In genomic region chr12:92114834-92115233, GRCh38 we compare ENCODE assay signal across 30 cellular contexts. TPM values are rescaled to one million over a fixed set of nuclear protein-coding genes. Genes with fewer than 3 reads are reported as not detected.
DNase-seq lines count a peak whose midpoint lies in the region; ATAC-seq and TF ChIP-seq lines count a peak whose summit lies in the region.
"Had no signal": no experiment of that assay in that cellular context is flagged by ENCODE, and none has a peak within 500 bp of the region (broad histone marks: within the 10 kb centered on the region; RNA-seq: fewer than 3 reads in every experiment).

No MANE protein-coding gene starts in this region.

- peak overlapping the region; percentile 4 for H2AFZ ChIP-seq in parathyroid adenoma

- H3K79me2 ChIP-seq in parathyroid adenoma: no peaks in the 10 kb centered on the region

- intact Hi-C loops in natural killer cell (cut with micrococcal nuclease): no loop called here
- intact Hi-C loops in activated T-helper 2 cell treated with anti-CD3 and anti-CD28 coated beads, Interferon-gamma antibody, Interleukin-2, Interleukin-4, amounts not matched to agents 10 μg/mL and 5 μg/mL and 100 μg/mL, durations not matched to agents 14 hours and 24 hours and 36 hours (cut with micrococcal nuclease): no loop called here
- intact Hi-C loops in esophagus muscularis mucosa (cut with DNase I): no loop called here

- H3K36me3 ChIP-seq in parathyroid adenoma (ENCODE audit: control insufficient read depth, insufficient read depth, low read length) (no peaks in the 10 kb centered on the region), esophagus muscularis mucosa (no peaks in the 10 kb centered on the region)
- H3K36me3 ChIP-seq: esophagus squamous epithelium, left ventricle myocardium inferior, Peyer's patch had no signal

- WGBS in esophagus muscularis mucosa: 96% methylated on average over 2 of the region's 2 CpGs

- TF ChIP-seq POLR2A in esophagus muscularis mucosa (IDR thresholded peaks at IDR 0.05; ENCODE audit: low read depth): no peak

- no peak for ATAC-seq in natural killer cell treated with Interleukin-12 subunit alpha and Interleukin-12 subunit beta and Interleukin-15 and Interleukin-18, amount 100 ng/mL, for 72 hours
- ATAC-seq in natural killer cell (no peak), HG03439 (IDR thresholded peaks at IDR 0.05; ENCODE audit: unreplicated experiment) (no peak)
- ATAC-seq: activated CD8-positive, alpha-beta memory T cell treated with anti-CD3 and anti-CD28 coated beads, Interleukin-2, amount 10 ng/mL, durations not matched to agents 7 days and 5 days; body of pancreas; foreskin keratinocyte; right cardiac atrium had no signal

- peaks cover 27 to 30% of the 10 kb centered on the region in 2 donors for H3K4me1 Mint-ChIP-seq in natural killer cell treated with Interleukin-12 subunit alpha and Interleukin-12 subunit beta and Interleukin-15 and Interleukin-18, amount 100 ng/mL, for 72 hours (ENCODE audit: low read depth in 2 of 2)
- H3K4me1 Mint-ChIP-seq in natural killer cell: peaks cover 25 to 28% of the 10 kb centered on the region in 2 donors
- peaks cover 45% of the 10 kb centered on the region for H3K4me1 Mint-ChIP-seq in activated T-helper 2 cell treated with anti-CD3 and anti-CD28 coated beads, Interferon-gamma antibody, Interleukin-2, Interleukin-4, amounts not matched to agents 10 μg/mL and 5 μg/mL and 100 μg/mL, durations not matched to agents 14 hours and 24 hours and 36 hours (ENCODE audit: low read depth)

- H3K4me1 ChIP-seq in parathyroid adenoma (no peaks in the 10 kb centered on the region), esophagus muscularis mucosa (no peaks in the 10 kb centered on the region)
- H3K4me1 ChIP-seq: foreskin keratinocyte, left ventricle myocardium inferior, Peyer's patch had no signal

- DNase-seq in NCI-H82 (lab: John Stamatoyannopoulos, UW): peak; percentile 37
- no peak for DNase-seq in NCI-H82 treated with DMSO at 0.1 percent for 48 hours (lab: John Stamatoyannopoulos, UW; ENCODE audit: unreplicated experiment)
- no peak for DNase-seq in natural killer cell treated with Interleukin-12 subunit alpha and Interleukin-12 subunit beta and Interleukin-15 and Interleukin-18, amount 100 ng/mL, for 72 hours (ENCODE audit: low spot score)
- DNase-seq in natural killer cell: no peak
- DNase-seq in activated T-helper 2 cell treated with anti-CD3 and anti-CD28 coated beads, Interferon-gamma antibody, Interleukin-2, Interleukin-4, amounts not matched to agents 10 μg/mL and 5 μg/mL and 100 μg/mL, durations not matched to agents 14 hours and 24 hours and 36 hours (ENCODE audit: low spot score): no peak
- DNase-seq in esophagus muscularis mucosa (ENCODE audit: extremely low spot score): no peak
- DNase-seq: activated CD8-positive, alpha-beta memory T cell treated with anti-CD3 and anti-CD28 coated beads, Interleukin-2, amount 10 ng/mL, durations not matched to agents 7 days and 5 days; body of pancreas; C1 segment of cervical spinal cord; dermis blood vessel endothelial cell; EL; esophagus squamous epithelium; foreskin keratinocyte; head of caudate nucleus; islet precursor cell; left ventricle myocardium inferior; mesendoderm; NCI-H1417; NCI-H2029 treated with DMSO at 0.1 percent for 48 hours; NCI-H226; Peyer's patch; right cardiac atrium; SHP77 treated with DMSO at 0.1 percent for 48 hours; stimulated activated CD4-positive, alpha-beta T cell treated with anti-CD3 and anti-CD28 coated beads, Interleukin-1b, Interleukin-23, amount 100 ng/mL, for 48 hours; stimulated activated naive CD4-positive, alpha-beta T cell treated with Interleukin-2 at 50 U/mL for 16 hours; T-helper 9 cell had no signal

- no peaks in the 10 kb centered on the region for H3K9me3 ChIP-seq in parathyroid adenoma (ENCODE audit: control insufficient read depth, low read length)
- H3K9me3 ChIP-seq in esophagus muscularis mucosa: peaks cover 0 to 11% (median 0%) of the 10 kb centered on the region in 4 donors
- H3K9me3 ChIP-seq: body of pancreas, esophagus squamous epithelium, Peyer's patch had no signal

- no peak overlapping the region for H3K27ac ChIP-seq in parathyroid adenoma
- no peak overlapping the region for H3K27ac ChIP-seq in esophagus muscularis mucosa (replicated peaks in 1 of 4)
- H3K27ac ChIP-seq: 22Rv1, body of pancreas, esophagus squamous epithelium, foreskin keratinocyte, KMS-11, left ventricle myocardium inferior, Peyer's patch had no signal

- peaks cover 8% of the 10 kb centered on the region for H3K36me3 Mint-ChIP-seq in natural killer cell treated with Interleukin-12 subunit alpha and Interleukin-12 subunit beta and Interleukin-15 and Interleukin-18, amount 100 ng/mL, for 72 hours
- no peaks in the 10 kb centered on the region for H3K36me3 Mint-ChIP-seq in natural killer cell
- peaks cover 30% of the 10 kb centered on the region for H3K36me3 Mint-ChIP-seq in activated T-helper 2 cell treated with anti-CD3 and anti-CD28 coated beads, Interferon-gamma antibody, Interleukin-2, Interleukin-4, amounts not matched to agents 10 μg/mL and 5 μg/mL and 100 μg/mL, durations not matched to agents 14 hours and 24 hours and 36 hours (ENCODE audit: low read depth)

- H3K9me3 Mint-ChIP-seq in natural killer cell treated with Interleukin-12 subunit alpha and Interleukin-12 subunit beta and Interleukin-15 and Interleukin-18, amount 100 ng/mL, for 72 hours: peaks cover 3% of the 10 kb centered on the region
- no peaks in the 10 kb centered on the region for H3K9me3 Mint-ChIP-seq in natural killer cell
- H3K9me3 Mint-ChIP-seq in activated T-helper 2 cell treated with anti-CD3 and anti-CD28 coated beads, Interferon-gamma antibody, Interleukin-2, Interleukin-4, amounts not matched to agents 10 μg/mL and 5 μg/mL and 100 μg/mL, durations not matched to agents 14 hours and 24 hours and 36 hours: peaks cover 9% of the 10 kb centered on the region

- TF ChIP-seq CTCF in natural killer cell (IDR thresholded peaks at IDR 0.05): no peak
- no peak for TF ChIP-seq CTCF in parathyroid adenoma (IDR thresholded peaks at IDR 0.05)
- TF ChIP-seq CTCF in esophagus muscularis mucosa (IDR thresholded peaks at IDR 0.05): no peak

- H3K9ac ChIP-seq in parathyroid adenoma: no peak overlapping the region
- H3K9ac ChIP-seq: KMS-11 had no signal

- no peaks in the 10 kb centered on the region for H3K27me3 Mint-ChIP-seq in natural killer cell treated with Interleukin-12 subunit alpha and Interleukin-12 subunit beta and Interleukin-15 and Interleukin-18, amount 100 ng/mL, for 72 hours
- H3K27me3 Mint-ChIP-seq in natural killer cell (ENCODE audit: low read depth in 2 of 2): no peaks in the 10 kb centered on the region
- no peaks in the 10 kb centered on the region for H3K27me3 Mint-ChIP-seq in activated T-helper 2 cell treated with anti-CD3 and anti-CD28 coated beads, Interferon-gamma antibody, Interleukin-2, Interleukin-4, amounts not matched to agents 10 μg/mL and 5 μg/mL and 100 μg/mL, durations not matched to agents 14 hours and 24 hours and 36 hours (ENCODE audit: low read depth)
- H3K27me3 Mint-ChIP-seq: activated CD8-positive, alpha-beta memory T cell treated with anti-CD3 and anti-CD28 coated beads, Interleukin-2, amount 10 ng/mL, durations not matched to agents 7 days and 5 days had no signal

- no peak for TF ChIP-seq EP300 in esophagus muscularis mucosa (IDR thresholded peaks at IDR 0.05)

- peak overlapping the region; percentile 0 for H3K4me3 Mint-ChIP-seq in natural killer cell treated with Interleukin-12 subunit alpha and Interleukin-12 subunit beta and Interleukin-15 and Interleukin-18, amount 100 ng/mL, for 72 hours
- H3K4me3 Mint-ChIP-seq in natural killer cell: no peak overlapping the region
- H3K4me3 Mint-ChIP-seq in activated T-helper 2 cell treated with anti-CD3 and anti-CD28 coated beads, Interferon-gamma antibody, Interleukin-2, Interleukin-4, amounts not matched to agents 10 μg/mL and 5 μg/mL and 100 μg/mL, durations not matched to agents 14 hours and 24 hours and 36 hours (ENCODE audit: low read depth): peak overlapping the region; percentile 26
- H3K4me3 Mint-ChIP-seq: activated CD8-positive, alpha-beta memory T cell treated with anti-CD3 and anti-CD28 coated beads, Interleukin-2, amount 10 ng/mL, durations not matched to agents 7 days and 5 days had no signal

- H3K27me3 ChIP-seq in parathyroid adenoma (ENCODE audit: control insufficient read depth, insufficient read depth, low read length) (no peaks in the 10 kb centered on the region), esophagus muscularis mucosa (no peaks in the 10 kb centered on the region)
- H3K27me3 ChIP-seq: body of pancreas, esophagus squamous epithelium, foreskin keratinocyte, Peyer's patch had no signal

- H3K4me2 ChIP-seq in parathyroid adenoma (ENCODE audit: low read length): no peak overlapping the region
- H3K4me2 ChIP-seq: KMS-11 had no signal

- H3K27ac Mint-ChIP-seq in natural killer cell treated with Interleukin-12 subunit alpha and Interleukin-12 subunit beta and Interleukin-15 and Interleukin-18, amount 100 ng/mL, for 72 hours: peak overlapping the region in 1 of 2 donors; percentile 15
- H3K27ac Mint-ChIP-seq in natural killer cell: no peak overlapping the region
- H3K27ac Mint-ChIP-seq in activated T-helper 2 cell treated with anti-CD3 and anti-CD28 coated beads, Interferon-gamma antibody, Interleukin-2, Interleukin-4, amounts not matched to agents 10 μg/mL and 5 μg/mL and 100 μg/mL, durations not matched to agents 14 hours and 24 hours and 36 hours: peak overlapping the region; percentile 51
- H3K27ac Mint-ChIP-seq: activated CD8-positive, alpha-beta memory T cell treated with anti-CD3 and anti-CD28 coated beads, Interleukin-2, amount 10 ng/mL, durations not matched to agents 7 days and 5 days had no signal

- H3K4me3 ChIP-seq in parathyroid adenoma (ENCODE audit: low read depth, low read length) (no peak overlapping the region), esophagus muscularis mucosa (no peak overlapping the region)
- H3K4me3 ChIP-seq: body of pancreas, esophagus squamous epithelium, left ventricle myocardium inferior, Peyer's patch had no signal

RNA-seq across cellular contexts. Expression of gene BTG1, which starts 30.8 kb away (rescaled TPM):
- 100 to 1,000 TPM in 1 of 2 donors, 10 to 100 TPM in 1; 80.0 to 249 TPM for total RNA-seq in natural killer cell treated with Interleukin-12 subunit alpha and Interleukin-12 subunit beta and Interleukin-15 and Interleukin-18, amount 100 ng/mL, for 72 hours
- 1,000 to 10,000 TPM in 1 of 3 donors, 100 to 1,000 TPM in 2; 801 to 1,037 (median 830) TPM for total RNA-seq in natural killer cell
- 67.8 and 71.7 TPM in 2 replicates for total RNA-seq in activated T-helper 2 cell treated with anti-CD3 and anti-CD28 coated beads, Interferon-gamma antibody, Interleukin-2, Interleukin-4, amounts not matched to agents 10 μg/mL and 5 μg/mL and 100 μg/mL, durations not matched to agents 14 hours and 24 hours and 36 hours
- 10 to 100 TPM; 40.6 to 66.4 (median 43.1) TPM for total RNA-seq in esophagus muscularis mucosa
